In the genomic region with DNA sequence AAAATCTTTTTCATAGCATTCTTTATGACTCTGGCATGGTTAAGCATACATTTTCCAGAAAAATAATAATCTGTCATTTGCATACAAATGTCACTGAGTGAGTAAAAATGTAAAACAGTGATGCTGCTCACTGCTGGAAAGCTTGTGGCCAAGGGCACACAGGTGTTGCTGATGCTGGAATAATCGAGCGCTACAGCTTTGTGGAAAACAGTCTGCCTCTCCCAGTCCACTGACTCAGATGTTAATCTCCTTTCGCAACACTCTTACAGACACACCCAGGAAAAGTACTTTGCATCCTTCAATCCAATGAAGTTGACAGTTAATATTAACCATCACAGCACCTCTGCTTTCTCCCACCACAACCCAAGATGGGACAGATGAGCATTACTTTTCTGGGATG, we compare ENCODE assay signal across 2 cellular contexts.
TF ChIP-seq lines count a peak whose summit lies in the region.

No MANE protein-coding gene starts in this region.

TF ChIP-seq in IMR-90, 13 proteins besides CTCF, POLR2A, EP300 and RAD21:
- 0 out of 2 replicates have a peak, but pooled peaks have one; percentile 19 for TF ChIP-seq CEBPB (IDR thresholded peaks at IDR 0.05; ENCODE audit: low read depth, low read length)

TF ChIP-seq in K562, 482 proteins besides CTCF, POLR2A, EP300 and RAD21:
- TF ChIP-seq CEBPB (tag; IDR thresholded peaks at IDR 0.05) = 0 out of 2 replicates have a peak, but pooled peaks have one; percentile 11
